In the genomic region with DNA sequence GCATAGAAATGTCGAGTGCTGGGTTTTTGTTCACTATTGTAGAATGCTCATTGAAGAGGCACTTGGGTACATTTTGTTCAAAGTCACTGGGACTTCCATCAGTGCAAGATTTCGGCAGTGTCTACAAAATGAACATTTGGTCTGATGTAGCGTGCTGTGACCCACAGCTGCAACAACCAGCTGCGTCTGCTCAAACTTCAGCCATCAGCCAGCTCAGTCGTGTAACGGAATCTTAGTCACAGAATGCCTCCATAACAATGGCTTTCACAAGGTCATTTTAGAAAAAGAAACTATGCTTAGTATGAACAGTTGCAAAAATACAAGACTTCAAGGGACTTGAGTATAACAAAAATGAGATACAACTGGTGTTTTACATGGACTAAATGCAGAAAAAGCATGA, we compare ENCODE assay signal across 17 cellular contexts.
DNase-seq lines count a peak whose midpoint lies in the region; ATAC-seq, FAIRE-seq and TF ChIP-seq lines count a peak whose summit lies in the region.
"Had no signal": no experiment of that assay in that cellular context is flagged by ENCODE, and none has a peak within 500 bp of the region (broad histone marks: within the 10 kb centered on the region; RNA-seq: fewer than 3 reads in every experiment).

No MANE protein-coding gene starts in this region.

- H3K9me3 Mint-ChIP-seq in osteocyte (ENCODE audit: unreplicated experiment), result no peaks in the 10 kb centered on the region
- peaks cover 13% of the 10 kb centered on the region for H3K9me3 Mint-ChIP-seq in activated naive CD8-positive, alpha-beta T cell treated with anti-CD3 and anti-CD28 coated beads, Interleukin-2, amount 50 U/mL, for 24 hours
- H3K9me3 Mint-ChIP-seq in activated naive CD4-positive, alpha-beta T cell treated with anti-CD3 and anti-CD28 coated beads, Interleukin-2, amount 10 ng/mL, durations not matched to agents 7 days and 5 days, result peaks cover 6% of the 10 kb centered on the region
- H3K9me3 Mint-ChIP-seq: memory B cell had no signal

- in situ Hi-C loops in HepG2 (cut with HindIII; ENCODE audit: extremely low pct_ligation_motif_present, low pct_unique_long_range_greater_than_20kb), result no loop called here

- H3K27ac ChIP-seq in liver (ENCODE audit: low read depth in 1 of 2, low read length in 2 of 2) (no peak overlapping the region), HepG2 (ENCODE audit: extremely low read length, insufficient read depth, low read length) (no peak overlapping the region), esophagus squamous epithelium (no peak overlapping the region)

- no peaks in the 10 kb centered on the region for H3K36me3 Mint-ChIP-seq in osteocyte (ENCODE audit: unreplicated experiment)
- H3K36me3 Mint-ChIP-seq in activated naive CD8-positive, alpha-beta T cell treated with anti-CD3 and anti-CD28 coated beads, Interleukin-2, amount 50 U/mL, for 24 hours (ENCODE audit: low read depth), result no peaks in the 10 kb centered on the region
- H3K36me3 Mint-ChIP-seq in activated naive CD4-positive, alpha-beta T cell treated with anti-CD3 and anti-CD28 coated beads, Interleukin-2, amount 10 ng/mL, durations not matched to agents 7 days and 5 days, result no peaks in the 10 kb centered on the region
- H3K36me3 Mint-ChIP-seq: memory B cell, T-cell had no signal

- intact Hi-C loops in HepG2 (cut with micrococcal nuclease; ENCODE audit: unreplicated experiment), result no loop called here
- intact Hi-C loops in left ventricle myocardium superior (cut with micrococcal nuclease), result no loop called here
- intact Hi-C loops in esophagus squamous epithelium (cut with DNase I), result no loop called here

- H3K4me2 ChIP-seq in HepG2 (ENCODE audit: low read depth, low read length), result no peak overlapping the region

- ATAC-seq in HepG2, result no peak
- peak; percentile 95 for ATAC-seq in left ventricle myocardium superior
- ATAC-seq in activated naive CD8-positive, alpha-beta T cell treated with anti-CD3 and anti-CD28 coated beads, Interleukin-2, amount 50 U/mL, for 24 hours, result no peak
- ATAC-seq: PC-3, T-cell had no signal

- DNase-seq in HepG2 (ENCODE audit: low spot score) (no peak), left ventricle myocardium superior (peak; percentile 82), osteocyte (ENCODE audit: extremely low spot score, unreplicated experiment) (no peak), esophagus squamous epithelium (lab: John Stamatoyannopoulos, UW) (no peak), OCI-M1 (lab: John Stamatoyannopoulos, UW) (no peak)
- DNase-seq in activated naive CD8-positive, alpha-beta T cell treated with anti-CD3 and anti-CD28 coated beads, Interleukin-2, amount 50 U/mL, for 24 hours, result no peak
- DNase-seq in activated naive CD4-positive, alpha-beta T cell treated with anti-CD3 and anti-CD28 coated beads, Interleukin-2, amount 10 ng/mL, durations not matched to agents 7 days and 5 days, result no peak
- DNase-seq: 8988T; activated CD4-positive, CD25-positive, alpha-beta regulatory T cell treated with anti-CD3 and anti-CD28 coated beads, Interleukin-2, amount 50 U/mL, for 72 hours; activated T-cell treated with anti-CD3 and anti-CD28 coated beads, Interleukin-2, amount 50 U/mL, for 48 hours; effector memory CD4-positive, alpha-beta T cell; NCI-H1092 treated with DMSO at 0.1 percent for 48 hours; NCI-H446 treated with DMSO at 0.1 percent for 48 hours; PC-3; T-cell had no signal

- TF ChIP-seq POLR2A in HepG2 (IDR thresholded peaks at IDR 0.05; ENCODE audit: insufficient read depth in 1 of 2, low read depth in 2 of 2, low read length in 2 of 2), result no peak
- no peak for TF ChIP-seq POLR2A in esophagus squamous epithelium (IDR thresholded peaks at IDR 0.05)

- peak overlapping the region; percentile 46 for H3K27ac Mint-ChIP-seq in osteocyte (ENCODE audit: unreplicated experiment)
- no peak overlapping the region for H3K27ac Mint-ChIP-seq in activated naive CD8-positive, alpha-beta T cell treated with anti-CD3 and anti-CD28 coated beads, Interleukin-2, amount 50 U/mL, for 24 hours
- H3K27ac Mint-ChIP-seq in activated naive CD4-positive, alpha-beta T cell treated with anti-CD3 and anti-CD28 coated beads, Interleukin-2, amount 10 ng/mL, durations not matched to agents 7 days and 5 days, result no peak overlapping the region
- H3K27ac Mint-ChIP-seq: memory B cell, T-cell had no signal

- H3K27me3 ChIP-seq in liver (ENCODE audit: control insufficient read depth in 4 of 4, insufficient read depth in 4 of 4, low read length in 3 of 4), result no peaks in the 10 kb centered on the region
- no peaks in the 10 kb centered on the region for H3K27me3 ChIP-seq in HepG2 (ENCODE audit: control insufficient read depth in 1 of 2, insufficient read depth in 2 of 2, low read length in 2 of 2)
- no peaks in the 10 kb centered on the region for H3K27me3 ChIP-seq in esophagus squamous epithelium

- no peak for FAIRE-seq in HepG2 (lab: Jason Lieb, UNC)

- H3K4me3 ChIP-seq in liver (ENCODE audit: low read depth in 1 of 3, low read length in 3 of 3), result no peak overlapping the region
- no peak overlapping the region for H3K4me3 ChIP-seq in HepG2 (replicated peaks in 1 of 3; ENCODE audit: insufficient read depth in 1 of 3, low read depth in 2 of 3, low read length in 3 of 3)
- H3K4me3 ChIP-seq in esophagus squamous epithelium, result no peak overlapping the region

- TF ChIP-seq EP300 in HepG2 (IDR thresholded peaks at IDR 0.05; ENCODE audit: low read depth in 2 of 2, low read length in 2 of 2) (no peak), HepG2 (CRISPR knock-in tag; IDR thresholded peaks at IDR 0.05; ENCODE audit: borderline replicate concordance) (no peak)

- H3K4me3 Mint-ChIP-seq in osteocyte (ENCODE audit: unreplicated experiment), result no peak overlapping the region
- no peak overlapping the region for H3K4me3 Mint-ChIP-seq in activated naive CD8-positive, alpha-beta T cell treated with anti-CD3 and anti-CD28 coated beads, Interleukin-2, amount 50 U/mL, for 24 hours
- no peak overlapping the region for H3K4me3 Mint-ChIP-seq in activated naive CD4-positive, alpha-beta T cell treated with anti-CD3 and anti-CD28 coated beads, Interleukin-2, amount 10 ng/mL, durations not matched to agents 7 days and 5 days
- H3K4me3 Mint-ChIP-seq: memory B cell, T-cell had no signal

- no peak overlapping the region for H2AFZ ChIP-seq in HepG2 (ENCODE audit: low read length)

- WGBS in liver, result 77% methylated on average over 6 of the region's 6 CpGs
- 18% methylated on average over 6 of the region's 6 CpGs for WGBS in HepG2 (ENCODE audit: low lambda C conversion rate)
- WGBS in esophagus squamous epithelium, 2 donors, result 69 to 73% methylated on average over 6 of the region's 6 CpGs

- H3K9me3 ChIP-seq in liver (ENCODE audit: control insufficient read depth in 4 of 4, low read length in 3 of 4), result no peaks in the 10 kb centered on the region
- H3K9me3 ChIP-seq in HepG2 (ENCODE audit: low read length), result peaks cover 31% of the 10 kb centered on the region; the same call in 1 of the 2 replicates
- H3K9me3 ChIP-seq in esophagus squamous epithelium, result no peaks in the 10 kb centered on the region

- no peak for TF ChIP-seq RAD21 in liver (IDR thresholded peaks at IDR 0.05)
- TF ChIP-seq RAD21 in HepG2 (CRISPR knock-in tag; IDR thresholded peaks at IDR 0.05), result no peak

- BruUV-seq in HepG2 (replicated peaks; lab: Mats Ljungman, UMichigan), result no TSS peak

- H3K9ac ChIP-seq in liver (ENCODE audit: low read depth in 1 of 2, low read length in 2 of 2), result no peak overlapping the region
- no peak overlapping the region for H3K9ac ChIP-seq in HepG2 (ENCODE audit: insufficient read depth, low read depth, low read length)

- H3K36me3 ChIP-seq in liver (ENCODE audit: control insufficient read depth in 4 of 4, insufficient read depth in 3 of 4, low read depth in 1 of 4, low read length in 3 of 4) (no peaks in the 10 kb centered on the region), HepG2 (replicated peaks in 1 of 2; ENCODE audit: control insufficient read depth in 1 of 2, insufficient read depth in 2 of 2, low read length in 2 of 2) (no peaks in the 10 kb centered on the region), esophagus squamous epithelium (no peaks in the 10 kb centered on the region)

- H4K20me1 ChIP-seq in HepG2 (ENCODE audit: insufficient read depth, low read length), result no peaks in the 10 kb centered on the region

- TF ChIP-seq CTCF in liver (IDR thresholded peaks at IDR 0.05; ENCODE audit: low read depth, low read length, missing input control) (no peak), HepG2 (CRISPR knock-in tag; IDR thresholded peaks at IDR 0.05) (no peak), osteocyte (IDR thresholded peaks at IDR 0.05) (no peak), esophagus squamous epithelium (IDR thresholded peaks at IDR 0.05) (no peak)

- H3K27me3 Mint-ChIP-seq in osteocyte (ENCODE audit: unreplicated experiment), result no peaks in the 10 kb centered on the region
- H3K27me3 Mint-ChIP-seq in activated naive CD8-positive, alpha-beta T cell treated with anti-CD3 and anti-CD28 coated beads, Interleukin-2, amount 50 U/mL, for 24 hours, result no peaks in the 10 kb centered on the region
- no peaks in the 10 kb centered on the region for H3K27me3 Mint-ChIP-seq in activated naive CD4-positive, alpha-beta T cell treated with anti-CD3 and anti-CD28 coated beads, Interleukin-2, amount 10 ng/mL, durations not matched to agents 7 days and 5 days
- H3K27me3 Mint-ChIP-seq: memory B cell, T-cell had no signal

- CTCF ChIA-PET in HepG2 (lab: Yijun Ruan, JAX; ENCODE audit: low intra/inter-chr PET ratio, low total read pairs), result no interaction called here
- CTCF ChIA-PET in activated naive CD4-positive, alpha-beta T cell treated with anti-CD3 and anti-CD28 coated beads, Interleukin-2, amount 10 ng/mL, durations not matched to agents 7 days and 5 days (lab: Charles Lee), result no interaction called here

- H3K4me1 ChIP-seq in liver (ENCODE audit: control insufficient read depth in 4 of 4, insufficient read depth in 4 of 4, low read length in 3 of 4), result no peaks in the 10 kb centered on the region
- no peaks in the 10 kb centered on the region for H3K4me1 ChIP-seq in HepG2 (ENCODE audit: insufficient read depth, low read length)
- peaks cover 0 to 4% (median 0%) of the 10 kb centered on the region in 3 donors for H3K4me1 ChIP-seq in esophagus squamous epithelium

- no peaks in the 10 kb centered on the region for H3K79me2 ChIP-seq in HepG2 (ENCODE audit: insufficient read depth, low read length)

- POLR2A ChIA-PET in HepG2 (lab: Yijun Ruan, JAX), result no interaction called here

- peaks cover 38% of the 10 kb centered on the region for H3K4me1 Mint-ChIP-seq in osteocyte (ENCODE audit: unreplicated experiment)
- peaks cover 1% of the 10 kb centered on the region for H3K4me1 Mint-ChIP-seq in activated naive CD8-positive, alpha-beta T cell treated with anti-CD3 and anti-CD28 coated beads, Interleukin-2, amount 50 U/mL, for 24 hours
- H3K4me1 Mint-ChIP-seq in activated naive CD4-positive, alpha-beta T cell treated with anti-CD3 and anti-CD28 coated beads, Interleukin-2, amount 10 ng/mL, durations not matched to agents 7 days and 5 days, result no peaks in the 10 kb centered on the region
- H3K4me1 Mint-ChIP-seq: T-cell had no signal

TF ChIP-seq in liver, 16 proteins besides CTCF, POLR2A, EP300 and RAD21 (continues in another document):
- TF ChIP-seq EGR1 (IDR thresholded peaks at IDR 0.05; ENCODE audit: low read depth in 2 of 2), result no peak
- no peak for TF ChIP-seq GABPA (IDR thresholded peaks at IDR 0.05 in 1 of 2, conservative IDR thresholded peaks at IDR 0.05 in 1 of 2)

TF ChIP-seq in HepG2, 621 proteins besides CTCF, POLR2A, EP300 and RAD21 (continues in another document):
- TF ChIP-seq ZEB1 (IDR thresholded peaks at IDR 0.05; ENCODE audit: insufficient replicate concordance, low read depth) (no peak), STAG1 (CRISPR knock-in tag; IDR thresholded peaks at IDR 0.05) (no peak)
